Comparison of ENCODE assay signal across 16 cellular contexts in genomic region chr2:240247868-240248820, GRCh38.
A peak's percentile ranks its signal among the peaks of the same experiment; 100 is the strongest.
DNase-seq lines count a peak whose midpoint lies in the region; ATAC-seq and TF ChIP-seq lines count a peak whose summit lies in the region.
"Had no signal": no experiment of that assay in that cellular context is flagged by ENCODE, and none has a peak within 500 bp of the region (broad histone marks: within the 10 kb centered on the region; RNA-seq: fewer than 3 reads in every experiment).

No MANE protein-coding gene starts in this region.

- intact Hi-C loops in colonic mucosa (cut with DNase I) (no loop called here), ovary (cut with DNase I) (no loop called here), prostate gland (cut with DNase I) (no loop called here)
- intact Hi-C loops in CD4-positive, alpha-beta memory T cell (cut with micrococcal nuclease): no loop called here

- no peak overlapping the region for H3K4me3 Mint-ChIP-seq in CD4-positive, alpha-beta memory T cell
- H3K4me3 Mint-ChIP-seq: B cell had no signal

- POLR2A ChIA-PET in RWPE1 (lab: Yijun Ruan, JAX; ENCODE audit: low non-redundant PET): no interaction called here
- POLR2A ChIA-PET in CD4-positive, alpha-beta memory T cell (lab: Charles Lee; ENCODE audit: partially characterized antibody): no interaction called here

- ATAC-seq in HG03039 (IDR thresholded peaks at IDR 0.05; ENCODE audit: unreplicated experiment): no peak

- H3K4me1 Mint-ChIP-seq in CD4-positive, alpha-beta memory T cell: no peaks in the 10 kb centered on the region
- H3K4me1 Mint-ChIP-seq: B cell had no signal

- 69 to 74% (median 74%) methylated on average over 17 to 18 of the region's 18 CpGs for WGBS in ovary, 3 donors
- WGBS in prostate gland: 63% methylated on average over 18 of the region's 18 CpGs

- H3K27me3 Mint-ChIP-seq in CD4-positive, alpha-beta memory T cell: peaks cover 8 to 18% of the 10 kb centered on the region in 2 donors

- DNase-seq in stimulated activated CD4-positive, alpha-beta T cell treated with anti-CD3 and anti-CD28 coated beads, Interleukin-4, amount 100 ng/mL, for 24 hours: peak; percentile 2
- DNase-seq in stimulated activated CD4-positive, alpha-beta T cell treated with anti-CD3 and anti-CD28 coated beads, Interleukin-1b, Interleukin-23, amount 100 ng/mL, for 48 hours: no peak
- peak; percentile 17 for DNase-seq in colonic mucosa
- peak in 4 of 5 donors; percentile 21 to 61 (median 45) for DNase-seq in ovary
- no peak for DNase-seq in prostate gland (ENCODE audit: low spot score)
- no peak for DNase-seq in RWPE1 (ENCODE audit: low spot score)
- no peak for DNase-seq in CD4-positive, alpha-beta memory T cell
- DNase-seq: activated naive CD4-positive, alpha-beta T cell; cortex of kidney; DMS153; stimulated activated CD4-positive, alpha-beta T cell treated with anti-CD3 and anti-CD28 coated beads, Interleukin-2, amount 100 ng/mL, for 48 hours had no signal

- TF ChIP-seq POLR2A in ovary (IDR thresholded peaks at IDR 0.05): no peak
- no peak for TF ChIP-seq POLR2A in prostate gland (IDR thresholded peaks at IDR 0.05)

- TF ChIP-seq CTCF in colonic mucosa (IDR thresholded peaks at IDR 0.05): no peak
- no peak for TF ChIP-seq CTCF in ovary (IDR thresholded peaks at IDR 0.05)
- no peak for TF ChIP-seq CTCF in prostate gland (IDR thresholded peaks at IDR 0.05)
- no peak for TF ChIP-seq CTCF in RWPE1 (conservative IDR thresholded peaks at IDR 0.05; ENCODE audit: low read depth)

- H3K4me1 ChIP-seq in colonic mucosa (no peaks in the 10 kb centered on the region), ovary (ENCODE audit: insufficient read depth) (peaks cover 19% of the 10 kb centered on the region), prostate gland (replicated peaks) (no peaks in the 10 kb centered on the region)
- H3K4me1 ChIP-seq in CD4-positive, alpha-beta memory T cell (ENCODE audit: insufficient read depth, low read length): no peaks in the 10 kb centered on the region

- H3K9me3 ChIP-seq in colonic mucosa (no peaks in the 10 kb centered on the region), ovary (no peaks in the 10 kb centered on the region), prostate gland (no peaks in the 10 kb centered on the region)
- no peaks in the 10 kb centered on the region for H3K9me3 ChIP-seq in CD4-positive, alpha-beta memory T cell (ENCODE audit: control insufficient read depth in 1 of 2, low read length in 2 of 2)
- H3K9me3 ChIP-seq: Peyer's patch had no signal

- H3K27me3 ChIP-seq in colonic mucosa (no peaks in the 10 kb centered on the region), ovary (no peaks in the 10 kb centered on the region), prostate gland (replicated peaks; ENCODE audit: insufficient read depth) (no peaks in the 10 kb centered on the region)
- H3K27me3 ChIP-seq in CD4-positive, alpha-beta memory T cell (ENCODE audit: insufficient read depth, low read length): no peaks in the 10 kb centered on the region
- H3K27me3 ChIP-seq: Peyer's patch had no signal

- H3K36me3 ChIP-seq in colonic mucosa: no peaks in the 10 kb centered on the region
- H3K36me3 ChIP-seq in ovary: no peaks in the 10 kb centered on the region
- no peaks in the 10 kb centered on the region for H3K36me3 ChIP-seq in prostate gland
- H3K36me3 ChIP-seq in CD4-positive, alpha-beta memory T cell (ENCODE audit: insufficient read depth, low read length): no peaks in the 10 kb centered on the region
- H3K36me3 ChIP-seq: Peyer's patch had no signal

- H3K36me3 Mint-ChIP-seq in CD4-positive, alpha-beta memory T cell: no peaks in the 10 kb centered on the region

- H3K9me3 Mint-ChIP-seq in CD4-positive, alpha-beta memory T cell: peaks cover 0 to 3% (median 0%) of the 10 kb centered on the region in 8 donors

- H3K4me3 ChIP-seq in colonic mucosa (no peak overlapping the region), ovary (no peak overlapping the region), prostate gland (no peak overlapping the region)
- no peak overlapping the region for H3K4me3 ChIP-seq in CD4-positive, alpha-beta memory T cell (ENCODE audit: low read length in 2 of 2)
- H3K4me3 ChIP-seq: Peyer's patch had no signal

- CTCF ChIA-PET in RWPE1 (lab: Yijun Ruan, JAX): interaction anchor here (0.6 kb wide), 1 partner anchor 15 kb away, joined by 3 read pairs; no protein-coding TSS in a partner anchor
- CTCF ChIA-PET in CD4-positive, alpha-beta memory T cell (lab: Charles Lee; ENCODE audit: partially characterized antibody): no interaction called here

- no peak overlapping the region for H3K9ac ChIP-seq in colonic mucosa (ENCODE audit: low read depth in 2 of 2, low read length in 2 of 2)
- H3K9ac ChIP-seq: KMS-11 had no signal

- TF ChIP-seq EP300 in ovary (IDR thresholded peaks at IDR 0.05): no peak

- no peak overlapping the region for H3K27ac Mint-ChIP-seq in CD4-positive, alpha-beta memory T cell
- H3K27ac Mint-ChIP-seq: B cell had no signal

- H3K27ac ChIP-seq in colonic mucosa (no peak overlapping the region), ovary (no peak overlapping the region), prostate gland (no peak overlapping the region), RWPE1 (no peak overlapping the region)
- H3K27ac ChIP-seq in CD4-positive, alpha-beta memory T cell (ENCODE audit: low read depth, low read length): no peak overlapping the region
- H3K27ac ChIP-seq: epithelial cell of prostate, KMS-11, Peyer's patch had no signal

Comparison
In these comparisons a context has a peak if more than half of its experiments do, and no peak if none do; other contexts are left out.
1. DNase-seq: peak in stimulated activated CD4-positive, alpha-beta T cell treated with anti-CD3 and anti-CD28 coated beads, Interleukin-4, amount 100 ng/mL, for 24 hours (single experiment), colonic mucosa (single experiment) and ovary (4 of 5); none in stimulated activated CD4-positive, alpha-beta T cell treated with anti-CD3 and anti-CD28 coated beads, Interleukin-1b, Interleukin-23, amount 100 ng/mL, for 48 hours (single experiment), prostate gland (single experiment), RWPE1 (single experiment) and CD4-positive, alpha-beta memory T cell (0 of 5).